ENCODE assay signal across 8 cellular contexts in genomic region chr3:132034486-132035464, GRCh38. TPM values are rescaled to one million over a fixed set of nuclear protein-coding genes. Genes with fewer than 3 reads are reported as not detected.
DNase-seq lines count a peak whose midpoint lies in the region; ATAC-seq and TF ChIP-seq lines count a peak whose summit lies in the region.

Gene CPNE4 (minus strand): TSS chr3:132035014.

- WGBS in SK-N-SH (ENCODE audit: low lambda C conversion rate): under 1% methylated on average over 27 of the region's 49 CpGs
- WGBS in heart right ventricle, 2 donors: 5% methylated on average over 49 of the region's 49 CpGs

- H3K4me3 ChIP-seq in HFF-Myc (replicated peaks; ENCODE audit: low read depth, low read length) (no peak within 1 kb of the TSS), SK-N-SH (ENCODE audit: low read depth in 2 of 2, low read length in 1 of 2) (peak within 1 kb of the TSS; percentile 45 to 64), adipocyte (ENCODE audit: low read length) (peak within 1 kb of the TSS; percentile 76), heart right ventricle (peak within 1 kb of the TSS in 6 of 10 donors; percentile 10 to 43 (median 24))

- TF ChIP-seq CTCF in HFF-Myc (IDR thresholded peaks at IDR 0.05; ENCODE audit: low read depth, low read length, missing control alignments) (peak; percentile 89), SK-N-SH (IDR thresholded peaks at IDR 0.05) (peak; percentile 82), heart right ventricle (IDR thresholded peaks at IDR 0.05) (peak in 8 of 9 donors; percentile 37 to 78 (median 73))

- POLR2A ChIA-PET in SK-N-SH (lab: Yijun Ruan, JAX): interaction anchor here (0.6 kb wide), 1 partner anchor 179 kb away, joined by 4 read pairs; no protein-coding TSS in a partner anchor

- H3K27me3 ChIP-seq in SK-N-SH (ENCODE audit: insufficient read depth) (no peaks in the 10 kb centered on the region; the same call in 1 of the 2 replicates), adipocyte (replicated peaks; ENCODE audit: control insufficient read depth, insufficient read depth, low read length) (peaks cover 30% of the 10 kb centered on the region), heart right ventricle (peaks cover 7 to 92% (median 78%) of the 10 kb centered on the region in 7 donors)

- H2AFZ ChIP-seq in SK-N-SH (ENCODE audit: low read depth): no peak within 1 kb of the TSS

- no peaks in the 10 kb centered on the region for H4K20me1 ChIP-seq in SK-N-SH (ENCODE audit: insufficient read depth)

- DNase-seq in ELR (ENCODE audit: low read depth): peak; percentile 79
- peak; percentile 46 for DNase-seq in HFF-Myc (ENCODE audit: extremely low read depth, low read depth)
- peak; percentile 95 for DNase-seq in NCI-H1105 (lab: John Stamatoyannopoulos, UW)
- DNase-seq in SK-N-SH: peak; percentile 93
- DNase-seq in adipocyte (ENCODE audit: low read depth): peak; percentile 84
- peak; percentile 75 to 77 for DNase-seq in heart right ventricle
- DNase-seq in posterior cingulate gyrus: peak; percentile 75 to 98 (median 88)

- H3F3A ChIP-seq in SK-N-SH (replicated peaks; ENCODE audit: insufficient read depth): no peaks in the 10 kb centered on the region

- peak; percentile 69 for TF ChIP-seq RAD21 in SK-N-SH (IDR thresholded peaks at IDR 0.05; ENCODE audit: low read length)

- H3K9ac ChIP-seq in SK-N-SH: no peak within 1 kb of the TSS
- H3K9ac ChIP-seq in adipocyte (ENCODE audit: low read length): no peak within 1 kb of the TSS

- H3K79me2 ChIP-seq in SK-N-SH (ENCODE audit: insufficient read depth): no peaks in the 10 kb centered on the region

- H3K4me1 ChIP-seq in SK-N-SH (ENCODE audit: control insufficient read depth in 1 of 2, insufficient read depth in 2 of 2, low read depth in 1 of 2, low read length in 1 of 2) (peaks cover 0 to 8% of the 10 kb centered on the region in 2 experiments; a peak in 1 of 4 replicates), adipocyte (ENCODE audit: control insufficient read depth, insufficient read depth, low read length) (peaks cover 8% of the 10 kb centered on the region), heart right ventricle (peaks cover 0 to 11% (median 0%) of the 10 kb centered on the region in 9 donors)

- CTCF ChIA-PET in SK-N-SH (lab: Yijun Ruan, JAX): interaction anchor here (0.5 to 4.1 kb wide), 84 partner anchors 9 to 1032 kb away, joined by 3 to 58 read pairs (median 4); partner anchors contain the start of genes ASTE1 and NEK11

- H3K9me3 ChIP-seq in SK-N-SH (no peaks in the 10 kb centered on the region), adipocyte (ENCODE audit: control insufficient read depth, low read length) (no peaks in the 10 kb centered on the region), heart right ventricle (no peaks in the 10 kb centered on the region)

- H3K4me2 ChIP-seq in SK-N-SH: peak within 1 kb of the TSS; percentile 69

- H3K36me3 ChIP-seq in SK-N-SH (replicated peaks in 1 of 2; ENCODE audit: control insufficient read depth in 1 of 2, insufficient read depth in 2 of 2, low read length in 1 of 2) (no peaks in the 10 kb centered on the region), adipocyte (ENCODE audit: control insufficient read depth, insufficient read depth, low read length, severe bottlenecking) (no peaks in the 10 kb centered on the region), heart right ventricle (no peaks in the 10 kb centered on the region)

- H3K9me2 ChIP-seq in SK-N-SH: no peaks in the 10 kb centered on the region

- peak; percentile 84 to 98 (median 96) for ATAC-seq in heart right ventricle
- ATAC-seq in HG02571 (IDR thresholded peaks at IDR 0.05; ENCODE audit: unreplicated experiment): no peak

- no peak within 1 kb of the TSS for H3K27ac ChIP-seq in SK-N-SH (ENCODE audit: low read depth in 2 of 2, low read length in 1 of 2)
- no peak within 1 kb of the TSS for H3K27ac ChIP-seq in heart right ventricle

- intact Hi-C loops in heart right ventricle (cut with DNase I) (loop anchor here in 8 of 10 donors (5.0 to 10.0 kb wide), 8 partner anchors 140 to 990 kb away; no protein-coding TSS in a partner anchor), posterior cingulate gyrus (cut with DNase I) (no loop called here)

- TF ChIP-seq EP300 in SK-N-SH (IDR thresholded peaks at IDR 0.05; ENCODE audit: borderline replicate concordance in 1 of 2, low read depth in 1 of 2, low read length in 1 of 2): no peak

TF ChIP-seq in SK-N-SH, 30 proteins besides CTCF, POLR2A, EP300 and RAD21 (continues in another document):
- TF ChIP-seq PBX3 (IDR thresholded peaks at IDR 0.05) (no peak), FOSL2 (IDR thresholded peaks at IDR 0.05; ENCODE audit: borderline replicate concordance, low read depth) (no peak), MAX (IDR thresholded peaks at IDR 0.05; ENCODE audit: low read depth) (no peak), SIN3A (IDR thresholded peaks at IDR 0.05; ENCODE audit: borderline replicate concordance, low read depth, low read length) (peak; percentile 64; the same call in 1 of the 2 replicates), YY1 (IDR thresholded peaks at IDR 0.05; ENCODE audit: low read depth) (no peak), IRF3 (IDR thresholded peaks at IDR 0.05; ENCODE audit: low read depth, low read length) (no peak), NFIC (IDR thresholded peaks at IDR 0.05; ENCODE audit: borderline replicate concordance) (no peak), TCF12 (IDR thresholded peaks at IDR 0.05) (no peak), REST (IDR thresholded peaks at IDR 0.05; ENCODE audit: low read depth, low read length) (peak; percentile 99), RCOR1 (IDR thresholded peaks at IDR 0.05; ENCODE audit: low read length) (peak; percentile 64), RFX5 (IDR thresholded peaks at IDR 0.05; ENCODE audit: low read length) (peak; percentile 24; the same call in 1 of the 2 replicates), EZH2phosphoT487 (IDR thresholded peaks at IDR 0.05; ENCODE audit: borderline replicate concordance, low read depth) (no peak), USF2 (IDR thresholded peaks at IDR 0.05; ENCODE audit: borderline replicate concordance, low read depth, low read length) (no peak), CHD2 (IDR thresholded peaks at IDR 0.05; ENCODE audit: low read length, partially characterized antibody) (no peak), MEF2A (IDR thresholded peaks at IDR 0.05; ENCODE audit: borderline replicate concordance, low read depth) (no peak)

RNA-seq across cellular contexts. Expression of gene CPNE4, which starts in this region (rescaled TPM):
- polyA plus RNA-seq in SK-N-SH (2012; rRNA removed) (not detected in 2 replicates), heart right ventricle (10 to 100 TPM in 1 of 2 donors, 1 to 10 TPM in 1; 1.5 to 17.7 TPM)
- 0.03 and 0.04 TPM in 2 replicates for polyA plus RNA-seq in SK-N-SH (2012; cell fraction: cytosol; rRNA removed)
- 0.08 and 0.18 TPM in 2 replicates for polyA plus RNA-seq in SK-N-SH (2012; cell fraction: nucleus; rRNA removed)
- 100 to 1,000 TPM in 1 of 10 donors, 10 to 100 TPM in 9; 11.2 to 116 (median 27.2) TPM for total RNA-seq in heart right ventricle

Comparison
In these comparisons a context has a peak if more than half of its experiments do, and no peak if none do; other contexts are left out.
1. Peak in DNase-seq, H3K4me3 ChIP-seq and H3K4me2 ChIP-seq in SK-N-SH; RNA of the gene not detected or under 1 TPM.